In genomic region chr4:10100734-10101216, GRCh38 we compare ENCODE assay signal across 9 cellular contexts. TPM values are rescaled to one million over a fixed set of nuclear protein-coding genes. Genes with fewer than 3 reads are reported as not detected.
A peak's percentile ranks its signal among the peaks of the same experiment; 100 is the strongest.
DNase-seq lines count a peak whose midpoint lies in the region; ATAC-seq and TF ChIP-seq lines count a peak whose summit lies in the region.
"Had no signal": no experiment of that assay in that cellular context is flagged by ENCODE, and none has a peak within 500 bp of the region (broad histone marks: within the 10 kb centered on the region; RNA-seq: fewer than 3 reads in every experiment).

No MANE protein-coding gene starts in this region.

- intact Hi-C loops in mucosa of descending colon (cut with DNase I, micrococcal nuclease), result no loop called here

- no peak for TF ChIP-seq CTCF in NB4 (IDR thresholded peaks at IDR 0.05; ENCODE audit: low read depth, low read length)
- TF ChIP-seq CTCF in chondrocyte (IDR thresholded peaks at IDR 0.05), result no peak
- TF ChIP-seq CTCF in mucosa of descending colon (IDR thresholded peaks at IDR 0.05), result no peak
- no peak for TF ChIP-seq CTCF in GM13977 (IDR thresholded peaks at IDR 0.05; ENCODE audit: extremely low read depth, insufficient read depth, missing control alignments)
- no peak for TF ChIP-seq CTCF in progenitor cell of endocrine pancreas (IDR thresholded peaks at IDR 0.05; ENCODE audit: unreplicated experiment)

- H3K27me3 Mint-ChIP-seq in chondrocyte (ENCODE audit: low read depth) (no peaks in the 10 kb centered on the region), progenitor cell of endocrine pancreas (no peaks in the 10 kb centered on the region)

- ATAC-seq in mucosa of descending colon, result peak; percentile 11
- no peak for ATAC-seq in SK-N-SH treated with all-trans-retinoic acid at 6 μM for 48 hours
- no peak for ATAC-seq in HG02885 (IDR thresholded peaks at IDR 0.05; ENCODE audit: poor library complexity, unreplicated experiment)

- no peak for TF ChIP-seq POLR2A in NB4 (IDR thresholded peaks at IDR 0.05; ENCODE audit: extremely low read depth, insufficient read length)

- H3K9me3 Mint-ChIP-seq in chondrocyte (ENCODE audit: low read depth), result no peaks in the 10 kb centered on the region
- no peaks in the 10 kb centered on the region for H3K9me3 Mint-ChIP-seq in progenitor cell of endocrine pancreas (ENCODE audit: low read depth)

- H3K9me3 ChIP-seq in mucosa of descending colon, result no peaks in the 10 kb centered on the region

- peaks cover 91% of the 10 kb centered on the region for H3K4me1 Mint-ChIP-seq in chondrocyte (ENCODE audit: low read depth)
- H3K4me1 Mint-ChIP-seq in progenitor cell of endocrine pancreas (ENCODE audit: low read depth), result peaks cover 11% of the 10 kb centered on the region

- no peaks in the 10 kb centered on the region for H3K36me3 ChIP-seq in mucosa of descending colon (ENCODE audit: low read depth)

- H3K4me3 Mint-ChIP-seq in chondrocyte (ENCODE audit: unreplicated experiment), result no peak overlapping the region
- H3K4me3 Mint-ChIP-seq in progenitor cell of endocrine pancreas (ENCODE audit: low read depth), result no peak overlapping the region

- peaks cover 24% of the 10 kb centered on the region for H3K4me1 ChIP-seq in mucosa of descending colon (ENCODE audit: low read depth)

- H3K27ac Mint-ChIP-seq in chondrocyte (ENCODE audit: unreplicated experiment) (peak overlapping the region; percentile 17), progenitor cell of endocrine pancreas (no peak overlapping the region)

- in situ Hi-C loops in GM13977 (cut with MboI; ENCODE audit: low pct_unique_long_range_greater_than_20kb, low sequenced_read_pairs, unreplicated experiment), result no loop called here

- H3K4me3 ChIP-seq in NB4 (ENCODE audit: low read depth, low read length), result no peak overlapping the region
- no peak overlapping the region for H3K4me3 ChIP-seq in mucosa of descending colon

- DNase-seq in Ammon's horn (ENCODE audit: low spot score) (peak; percentile 67), NB4 (ENCODE audit: low read depth) (peak; percentile 45), chondrocyte (ENCODE audit: low spot score) (no peak), mucosa of descending colon (peak in 1 of 3 donors; percentile 41), GM13977 (ENCODE audit: low spot score) (no peak), progenitor cell of endocrine pancreas (ENCODE audit: low spot score, unreplicated experiment) (no peak)
- DNase-seq: NCI-H2029 had no signal

- H3K36me3 Mint-ChIP-seq in chondrocyte (ENCODE audit: low read depth) (peaks cover 28% of the 10 kb centered on the region), progenitor cell of endocrine pancreas (ENCODE audit: insufficient read depth) (peaks cover 16% of the 10 kb centered on the region)

TF ChIP-seq in SK-N-SH treated with all-trans-retinoic acid at 6 μM for 48 hours, 23 proteins besides CTCF, POLR2A, EP300 and RAD21:
- no peak for TF ChIP-seq SNAI2 (CRISPR knock-in tag; IDR thresholded peaks at IDR 0.05)
- no peak for TF ChIP-seq POU6F1 (CRISPR knock-in tag; IDR thresholded peaks at IDR 0.05; ENCODE audit: borderline replicate concordance, low read depth)
- TF ChIP-seq ZFP3 (CRISPR knock-in tag; IDR thresholded peaks at IDR 0.05), result no peak
- TF ChIP-seq ZNF8 (CRISPR knock-in tag; IDR thresholded peaks at IDR 0.05), result no peak
- no peak for TF ChIP-seq GLIS3 (CRISPR knock-in tag; IDR thresholded peaks at IDR 0.05)
- TF ChIP-seq TCF4 (CRISPR knock-in tag; IDR thresholded peaks at IDR 0.05; ENCODE audit: borderline replicate concordance), result no peak
- no peak for TF ChIP-seq CSDC2 (CRISPR knock-in tag; IDR thresholded peaks at IDR 0.05)
- TF ChIP-seq PPARA (CRISPR knock-in tag; IDR thresholded peaks at IDR 0.05; ENCODE audit: borderline replicate concordance), result no peak
- no peak for TF ChIP-seq TOX (CRISPR knock-in tag; IDR thresholded peaks at IDR 0.05; ENCODE audit: borderline replicate concordance)
- no peak for TF ChIP-seq TSHZ2 (CRISPR knock-in tag; IDR thresholded peaks at IDR 0.05)
- no peak for TF ChIP-seq ZNF565 (CRISPR knock-in tag; conservative IDR thresholded peaks at IDR 0.05; ENCODE audit: low read depth)
- no peak for TF ChIP-seq ESRRG (CRISPR knock-in tag; IDR thresholded peaks at IDR 0.05)
- no peak for TF ChIP-seq BACH2 (CRISPR knock-in tag; IDR thresholded peaks at IDR 0.05; ENCODE audit: borderline replicate concordance)
- no peak for TF ChIP-seq OSR1 (CRISPR knock-in tag; IDR thresholded peaks at IDR 0.05)
- TF ChIP-seq CREB5 (CRISPR knock-in tag; IDR thresholded peaks at IDR 0.05; ENCODE audit: low read depth), result no peak
- TF ChIP-seq ZFP30 (CRISPR knock-in tag; IDR thresholded peaks at IDR 0.05), result no peak

RNA-seq across cellular contexts. Expression of gene WDR1, which starts 15.8 kb away (rescaled TPM):
- total RNA-seq in chondrocyte, result 312 to 483 TPM (median 462 TPM) in 3 replicates
- 100 to 1,000 TPM; 366 to 467 (median 380) TPM for total RNA-seq in mucosa of descending colon
- 191 and 200 TPM in 2 replicates for total RNA-seq in progenitor cell of endocrine pancreas

Comparison
In these comparisons a context has a peak if more than half of its experiments do, and no peak if none do; other contexts are left out.
1. DNase-seq: peak in Ammon's horn (single experiment) and NB4 (single experiment); none in chondrocyte (single experiment), GM13977 (single experiment) and progenitor cell of endocrine pancreas (single experiment).